26 cellular contexts compared by ENCODE assay signal in genomic region chr11:90229791-90230190, GRCh38. TPM values are rescaled to one million over a fixed set of nuclear protein-coding genes. Genes with fewer than 3 reads are reported as not detected.
DNase-seq lines count a peak whose midpoint lies in the region; TF ChIP-seq lines count a peak whose summit lies in the region.
"Had no signal": no experiment of that assay in that cellular context is flagged by ENCODE, and none has a peak within 500 bp of the region (broad histone marks: within the 10 kb centered on the region; RNA-seq: fewer than 3 reads in every experiment).

No MANE protein-coding gene starts in this region.

- H2BK15ac ChIP-seq in mesenchymal stem cell (ENCODE audit: low read depth, poor library complexity, severe bottlenecking): no peak overlapping the region

- no peak overlapping the region for H4K8ac ChIP-seq in mesenchymal stem cell (ENCODE audit: low read length)

- no peak overlapping the region for H3K23ac ChIP-seq in mesenchymal stem cell (ENCODE audit: low read length in 2 of 2)

- H3K4me1 ChIP-seq in mesenchymal stem cell (ENCODE audit: control insufficient read depth, insufficient read depth, low read depth, low read length): no peaks in the 10 kb centered on the region
- H3K4me1 ChIP-seq: breast epithelium, prostate gland, right lobe of liver, SJSA1 had no signal

- no peak overlapping the region for H4K91ac ChIP-seq in mesenchymal stem cell (ENCODE audit: low read length)

- no peak overlapping the region for H2AFZ ChIP-seq in mesenchymal stem cell (ENCODE audit: low read depth, low read length)

- no peak overlapping the region for H3K4me3 ChIP-seq in brain microvascular endothelial cell (ENCODE audit: low read depth, low read length)
- no peak overlapping the region for H3K4me3 ChIP-seq in mesenchymal stem cell (ENCODE audit: insufficient read depth in 1 of 2, low read depth in 1 of 2, low read length in 2 of 2)
- H3K4me3 ChIP-seq: BLaER1, breast epithelium, prostate gland, right lobe of liver, SJSA1, stomach had no signal

- no peak overlapping the region for H3K9ac ChIP-seq in mesenchymal stem cell (ENCODE audit: low read length)
- H3K9ac ChIP-seq: BLaER1 had no signal

- no peak for TF ChIP-seq CTCF in brain microvascular endothelial cell (IDR thresholded peaks at IDR 0.05; ENCODE audit: low read depth, low read length, missing control alignments)

- in situ Hi-C loops in brain microvascular endothelial cell (cut with HindIII; ENCODE audit: low pct_ligation_motif_present, low sequenced_read_pairs): no loop called here

- 43% methylated on average over 1 of the region's 1 CpG for WGBS in mesenchymal stem cell

- no peak overlapping the region for H2BK5ac ChIP-seq in mesenchymal stem cell (ENCODE audit: low read depth, low read length, poor library complexity, severe bottlenecking)

- no peak overlapping the region for H2AK5ac ChIP-seq in mesenchymal stem cell (ENCODE audit: low read length, severe bottlenecking)

- no peaks in the 10 kb centered on the region for H3K27me3 ChIP-seq in brain microvascular endothelial cell (replicated peaks)
- H3K27me3 ChIP-seq in mesenchymal stem cell (ENCODE audit: control insufficient read depth in 1 of 2, insufficient read depth in 1 of 2, low read length in 2 of 2): no peaks in the 10 kb centered on the region
- H3K27me3 ChIP-seq: BLaER1, breast epithelium, right lobe of liver, SJSA1, stomach had no signal

- H3K79me1 ChIP-seq in mesenchymal stem cell (replicated peaks; ENCODE audit: low read length, poor library complexity, severe bottlenecking): no peaks in the 10 kb centered on the region

- no peak overlapping the region for H2BK120ac ChIP-seq in mesenchymal stem cell (ENCODE audit: low read depth, low read length)

- no peak overlapping the region for H3K4me2 ChIP-seq in mesenchymal stem cell (ENCODE audit: low read length, poor library complexity, severe bottlenecking)
- H3K4me2 ChIP-seq: BLaER1 had no signal

- H3K36me3 ChIP-seq in brain microvascular endothelial cell (replicated peaks) (no peaks in the 10 kb centered on the region), mesenchymal stem cell (ENCODE audit: control insufficient read depth in 1 of 2, insufficient read depth in 2 of 2, low read depth in 1 of 2, low read length in 2 of 2) (no peaks in the 10 kb centered on the region)
- H3K36me3 ChIP-seq: BLaER1, breast epithelium, prostate gland, right lobe of liver, SJSA1, stomach had no signal

- DNase-seq in EH (ENCODE audit: low read depth) (peak; percentile 44), LoVo (ENCODE audit: low spot score) (peak; percentile 25), brain microvascular endothelial cell (peak; percentile 57), mesenchymal stem cell (peak; percentile 28), ecto neural progenitor cell (ENCODE audit: low spot score) (no peak), NCI-H2029 treated with DMSO at 0.1 percent for 48 hours (lab: John Stamatoyannopoulos, UW) (no peak), ureter (ENCODE audit: low spot score) (no peak), NCI-H524 treated with DMSO at 0.1 percent for 48 hours (lab: John Stamatoyannopoulos, UW) (no peak)
- DNase-seq: activated CD4-positive, alpha-beta T cell treated with anti-CD3 and anti-CD28 coated beads for 48 hours; activated naive CD4-positive, alpha-beta T cell treated with anti-CD3 and anti-CD28 coated beads, Interleukin-2, amount 50 U/mL, for 16 hours; amniotic stem cell; DMS153; natural killer cell; NCI-H1092 treated with DMSO at 0.1 percent for 48 hours; NCI-H1694 treated with DMSO at 0.1 percent for 48 hours; NCI-H526; occipital lobe; right lobe of liver; stimulated activated CD4-positive, alpha-beta T cell treated with anti-CD3 and anti-CD28 coated beads, Interleukin-12 subunit alpha, Interleukin-12 subunit beta, amount 100 ng/mL, for 4 hours; stimulated activated CD4-positive, alpha-beta T cell treated with anti-CD3 and anti-CD28 coated beads, Interleukin-2, amount 100 ng/mL, for 48 hours; stomach; T-cell had no signal

- no peak overlapping the region for H3K4ac ChIP-seq in mesenchymal stem cell (ENCODE audit: low read depth in 1 of 2, low read length in 2 of 2)

- H2BK12ac ChIP-seq in mesenchymal stem cell (ENCODE audit: low read length in 2 of 2): no peak overlapping the region

- H3K27ac ChIP-seq in brain microvascular endothelial cell: no peak overlapping the region
- H3K27ac ChIP-seq in mesenchymal stem cell (ENCODE audit: low read length, poor library complexity, severe bottlenecking): no peak overlapping the region
- H3K27ac ChIP-seq: BLaER1, breast epithelium, prostate gland, right lobe of liver, SJSA1, stomach had no signal

- H3K18ac ChIP-seq in mesenchymal stem cell (ENCODE audit: low read depth in 1 of 2, low read length in 2 of 2): no peak overlapping the region

- no peak overlapping the region for H3K14ac ChIP-seq in mesenchymal stem cell (ENCODE audit: low read length in 2 of 2)

- no peaks in the 10 kb centered on the region for H3K9me3 ChIP-seq in mesenchymal stem cell (ENCODE audit: control insufficient read depth, low read length)
- H3K9me3 ChIP-seq: BLaER1, breast epithelium, prostate gland, right lobe of liver, SJSA1, stomach had no signal

RNA-seq across cellular contexts. Expression of gene CHORDC1, which starts 6.9 kb away (rescaled TPM):
- polyA plus RNA-seq in mesenchymal stem cell (2013, experiment 1 of 2): 24.1 TPM
- polyA plus RNA-seq in mesenchymal stem cell (2013, experiment 2 of 2): 24.1 TPM
- 38.9 TPM for total RNA-seq in ureter

Comparison
In these comparisons a context has a peak if more than half of its experiments do, and no peak if none do; other contexts are left out.
1. DNase-seq: peak in EH (single experiment), LoVo (single experiment), brain microvascular endothelial cell (single experiment) and mesenchymal stem cell (single experiment); none in ecto neural progenitor cell (single experiment), NCI-H2029 treated with DMSO at 0.1 percent for 48 hours (single experiment), ureter (single experiment) and NCI-H524 treated with DMSO at 0.1 percent for 48 hours (single experiment).